18 cellular contexts compared by ENCODE assay signal in genomic region chr5:179113945-179114641, GRCh38.
"Had no signal": no experiment of that assay in that cellular context is flagged by ENCODE, and none has a peak within 500 bp of the region (broad histone marks: within the 10 kb centered on the region; RNA-seq: fewer than 3 reads in every experiment).

No MANE protein-coding gene starts in this region.

- H3K36me3 ChIP-seq: pancreas, uterus had no signal

- ATAC-seq: activated T-cell treated with anti-CD3 and anti-CD28 coated beads, Interleukin-2, amount 50 U/mL, for 72 hours; mucosa of descending colon; naive thymus-derived CD4-positive, alpha-beta T cell; pancreas had no signal

- H3K4me1 ChIP-seq: ascending aorta, pancreas, tibial artery, uterus had no signal

- H3K27ac ChIP-seq: ascending aorta, hepatocyte, pancreas, tibial artery, uterus had no signal

- H3K27me3 ChIP-seq: ascending aorta, hepatocyte, pancreas, tibial artery, uterus had no signal

- H3K4me3 ChIP-seq: ascending aorta, hepatocyte, mucosa of descending colon, pancreas, tibial artery, uterus had no signal

- DNase-seq: activated CD4-positive, CD25-positive, alpha-beta regulatory T cell; activated CD8-positive, alpha-beta memory T cell treated with anti-CD3 and anti-CD28 coated beads for 24 hours; activated CD8-positive, alpha-beta memory T cell treated with anti-CD3 and anti-CD28 coated beads, Interleukin-2, amount 50 U/mL, for 48 hours; activated effector memory CD4-positive, alpha-beta T cell treated with anti-CD3 and anti-CD28 coated beads, Interleukin-2, amount 50 U/mL, for 16 hours; activated T-cell treated with anti-CD3 and anti-CD28 coated beads, Interleukin-2, amount 50 U/mL, for 72 hours; effector memory CD4-positive, alpha-beta T cell; mucosa of descending colon; naive thymus-derived CD4-positive, alpha-beta T cell; stimulated activated CD4-positive, alpha-beta T cell treated with anti-CD3 and anti-CD28 coated beads, Interleukin-1b, Interleukin-23, amount 100 ng/mL, for 48 hours; stimulated activated CD8-positive, alpha-beta memory T cell treated with anti-CD3 and anti-CD28 coated beads, Interleukin-4, amount 100 ng/mL, for 48 hours; stimulated activated naive CD4-positive, alpha-beta T cell; T-helper 1 cell; T1000; uterus had no signal

- H3K9me3 ChIP-seq: pancreas had no signal
